Comparison of ENCODE assay signal across 8 cellular contexts in the genomic region with DNA sequence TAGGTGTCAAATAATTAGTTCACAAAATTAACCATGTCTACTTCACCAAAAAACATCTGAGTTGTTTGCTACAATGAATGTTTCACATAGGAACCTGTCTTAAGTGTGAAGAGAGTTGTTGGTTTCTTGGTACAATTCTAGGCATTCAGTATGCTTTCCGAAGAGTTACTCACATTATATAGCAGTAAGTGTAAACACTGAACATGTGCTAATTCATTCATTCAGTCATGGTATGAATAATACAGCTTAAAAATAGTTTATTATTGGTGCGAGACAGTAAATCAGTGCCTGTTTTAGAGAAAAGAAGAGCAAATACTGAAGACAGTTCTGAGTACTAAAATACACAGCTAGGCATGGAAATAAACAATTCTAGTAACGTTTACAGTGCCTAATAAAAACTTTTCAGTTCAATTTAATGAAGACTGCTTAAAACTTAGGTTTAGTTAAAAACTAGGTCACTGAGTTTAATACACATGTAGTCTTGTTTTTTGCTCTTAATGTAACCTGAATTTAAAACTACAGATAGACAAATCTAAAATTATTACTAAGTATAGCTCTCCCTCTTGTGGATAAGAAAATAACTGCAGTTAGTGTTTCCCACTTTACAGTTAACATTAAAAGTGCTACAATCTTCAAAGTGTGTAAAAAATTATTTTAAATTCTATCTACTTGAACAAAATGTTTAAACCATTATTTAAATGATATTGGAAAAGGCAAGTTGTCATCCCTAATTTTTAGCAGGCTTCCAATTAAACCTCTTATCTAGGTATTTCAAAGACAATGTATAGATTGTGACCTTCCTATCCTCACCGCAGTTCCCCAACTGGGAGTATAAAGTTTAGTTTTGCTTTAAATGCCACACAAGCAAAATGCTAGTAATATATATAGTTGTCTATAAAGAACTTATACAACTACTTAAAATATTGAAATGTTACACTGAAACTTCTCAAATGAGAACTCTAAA. TPM values are rescaled to one million over a fixed set of nuclear protein-coding genes. Genes with fewer than 3 reads are reported as not detected.
A peak's percentile ranks its signal among the peaks of the same experiment; 100 is the strongest.
DNase-seq lines count a peak whose midpoint lies in the region; ATAC-seq and TF ChIP-seq lines count a peak whose summit lies in the region.

No MANE protein-coding gene starts in this region.

- H3K4me1 ChIP-seq in CD4-positive, alpha-beta memory T cell (ENCODE audit: insufficient read depth, low read length) = peaks cover 21% of the 10 kb centered on the region
- H3K4me1 ChIP-seq in OCI-LY7 (ENCODE audit: insufficient read depth, low read length, poor library complexity, severe bottlenecking) (no peaks in the 10 kb centered on the region), ovary (ENCODE audit: insufficient read depth) (no peaks in the 10 kb centered on the region)

- no peak for TF ChIP-seq POLR2A in ovary (IDR thresholded peaks at IDR 0.05)

- peaks cover 11 to 26% of the 10 kb centered on the region in 2 donors for H3K36me3 Mint-ChIP-seq in CD4-positive, alpha-beta memory T cell
- no peaks in the 10 kb centered on the region for H3K36me3 Mint-ChIP-seq in endothelial cell (ENCODE audit: low read depth, unreplicated experiment)

- DNase-seq in CD4-positive, alpha-beta memory T cell = peak in 4 of 5 donors; percentile 51 to 62 (median 53)
- DNase-seq in OCI-LY7 (ENCODE audit: low spot score) (peak; percentile 42), endothelial cell (ENCODE audit: low spot score) (no peak), ovary (no peak)
- DNase-seq in activated CD4-positive, CD25-positive, alpha-beta regulatory T cell treated with anti-CD3 and anti-CD28 coated beads, Interleukin-2, amount 50 U/mL, for 72 hours = no peak
- DNase-seq in stimulated activated CD8-positive, alpha-beta memory T cell treated with anti-CD3 and anti-CD28 coated beads, Interleukin-4, amount 100 ng/mL, for 48 hours = no peak
- no peak for DNase-seq in activated CD4-positive, alpha-beta T cell treated with anti-CD3 and anti-CD28 coated beads for 48 hours

- no peak for TF ChIP-seq EP300 in ovary (IDR thresholded peaks at IDR 0.05)

- no peaks in the 10 kb centered on the region for H3K9me3 ChIP-seq in CD4-positive, alpha-beta memory T cell (ENCODE audit: control insufficient read depth in 1 of 2, low read length in 2 of 2)
- H3K9me3 ChIP-seq in OCI-LY7 (ENCODE audit: low read length) = no peaks in the 10 kb centered on the region
- H3K9me3 ChIP-seq in ovary = no peaks in the 10 kb centered on the region

- no peaks in the 10 kb centered on the region for H3K36me3 ChIP-seq in CD4-positive, alpha-beta memory T cell (ENCODE audit: insufficient read depth, low read length)
- peaks cover 60% of the 10 kb centered on the region for H3K36me3 ChIP-seq in OCI-LY7 (ENCODE audit: insufficient read depth, low read length)
- H3K36me3 ChIP-seq in ovary = no peaks in the 10 kb centered on the region

- no peak overlapping the region for H3K27ac ChIP-seq in CD4-positive, alpha-beta memory T cell (ENCODE audit: low read depth, low read length)
- H3K27ac ChIP-seq in OCI-LY7 (ENCODE audit: low read depth, low read length, poor library complexity, severe bottlenecking) = no peak overlapping the region
- no peak overlapping the region for H3K27ac ChIP-seq in ovary

- H4K20me1 ChIP-seq in OCI-LY7 (ENCODE audit: insufficient read depth, low read length) = no peaks in the 10 kb centered on the region

- BruUV-seq in OCI-LY7 (replicated peaks; lab: Mats Ljungman, UMichigan) = no TSS peak

- CTCF ChIA-PET in CD4-positive, alpha-beta memory T cell (lab: Charles Lee; ENCODE audit: partially characterized antibody) = interaction anchor here (0.7 to 20.1 kb wide), 17 partner anchors 7 to 647 kb away, joined by 3 to 328 read pairs (median 4); a partner anchor contains a TSS
- CTCF ChIA-PET in OCI-LY7 (lab: Charles Lee; ENCODE audit: unreplicated experiment) = no interaction called here

- no peak overlapping the region for H3K4me3 Mint-ChIP-seq in CD4-positive, alpha-beta memory T cell
- H3K4me3 Mint-ChIP-seq in endothelial cell (ENCODE audit: unreplicated experiment) = no peak overlapping the region

- H3K27ac Mint-ChIP-seq in CD4-positive, alpha-beta memory T cell = peak overlapping the region in 2 of 7 donors; percentile 42 to 55
- H3K27ac Mint-ChIP-seq in endothelial cell (ENCODE audit: unreplicated experiment) = no peak overlapping the region

- no peak overlapping the region for H2AFZ ChIP-seq in OCI-LY7 (ENCODE audit: low read length)

- H3K9me2 ChIP-seq in OCI-LY7 (ENCODE audit: insufficient read depth, low read length) = no peaks in the 10 kb centered on the region

- POLR2A ChIA-PET in CD4-positive, alpha-beta memory T cell (lab: Charles Lee; ENCODE audit: partially characterized antibody) = interaction anchor here (1.4 to 5.6 kb wide), 5 partner anchors 14 to 616 kb away, joined by 4 to 36 read pairs (median 7); a partner anchor contains a TSS
- POLR2A ChIA-PET in OCI-LY7 (lab: Charles Lee) = interaction anchor here (1.0 to 1.9 kb wide), 3 partner anchors 9 to 619 kb away, joined by 3 to 7 read pairs (median 6); a partner anchor contains a TSS

- peak; percentile 91 for TF ChIP-seq CTCF in OCI-LY7 (conservative IDR thresholded peaks at IDR 0.05; ENCODE audit: low read length)
- TF ChIP-seq CTCF in endothelial cell (IDR thresholded peaks at IDR 0.05; ENCODE audit: unreplicated experiment) = peak; percentile 90
- peak; percentile 27 to 46 (median 30) for TF ChIP-seq CTCF in ovary (IDR thresholded peaks at IDR 0.05)

- no peaks in the 10 kb centered on the region for H3K79me2 ChIP-seq in OCI-LY7 (ENCODE audit: insufficient read depth, low read depth, low read length)

- no peaks in the 10 kb centered on the region for H3K9me3 Mint-ChIP-seq in CD4-positive, alpha-beta memory T cell
- no peaks in the 10 kb centered on the region for H3K9me3 Mint-ChIP-seq in endothelial cell (ENCODE audit: unreplicated experiment)

- H3K4me1 Mint-ChIP-seq in CD4-positive, alpha-beta memory T cell = peaks cover 12 to 27% (median 19%) of the 10 kb centered on the region in 4 donors
- no peaks in the 10 kb centered on the region for H3K4me1 Mint-ChIP-seq in endothelial cell (ENCODE audit: unreplicated experiment)

- intact Hi-C loops in CD4-positive, alpha-beta memory T cell (cut with micrococcal nuclease) = loop anchor here (1.0 to 5.0 kb wide), 7 partner anchors 11 to 1194 kb away; a partner anchor contains a TSS
- intact Hi-C loops in OCI-LY7 (cut with micrococcal nuclease; ENCODE audit: unreplicated experiment) = loop anchor here (5.0 kb wide), 1 partner anchor 616 kb away; no protein-coding TSS in a partner anchor
- intact Hi-C loops in ovary (cut with DNase I) = loop anchor here in 2 of 4 donors (5.0 to 10.0 kb wide), 2 partner anchors 614 to 616 kb away; no protein-coding TSS in a partner anchor

- H3K4me2 ChIP-seq in OCI-LY7 (ENCODE audit: low read length) = no peak overlapping the region

- H3K27me3 Mint-ChIP-seq in CD4-positive, alpha-beta memory T cell = no peaks in the 10 kb centered on the region
- H3K27me3 Mint-ChIP-seq in endothelial cell (ENCODE audit: unreplicated experiment) = no peaks in the 10 kb centered on the region

- peak; percentile 40 for ATAC-seq in GM21576 (IDR thresholded peaks at IDR 0.05; ENCODE audit: unreplicated experiment)

- H3K27me3 ChIP-seq in CD4-positive, alpha-beta memory T cell (ENCODE audit: insufficient read depth, low read length) = no peaks in the 10 kb centered on the region
- H3K27me3 ChIP-seq in ovary = no peaks in the 10 kb centered on the region

- 74 to 81% (median 76%) methylated on average over 4 of the region's 4 CpGs for WGBS in ovary, 3 donors

- no peak overlapping the region for H3K4me3 ChIP-seq in CD4-positive, alpha-beta memory T cell (ENCODE audit: low read length in 2 of 2)
- no peak overlapping the region for H3K4me3 ChIP-seq in OCI-LY7 (ENCODE audit: low read depth, low read length, poor library complexity, severe bottlenecking)
- no peak overlapping the region for H3K4me3 ChIP-seq in ovary

RNA-seq across cellular contexts. Expression of a gene that starts 20.1 kb away (rescaled TPM):
- 1 to 10 TPM in 1 of 2 experiments, under 1 TPM in 1; 0.61 to 1.5 TPM for total RNA-seq in CD4-positive, alpha-beta memory T cell
- polyA plus RNA-seq in CD4-positive, alpha-beta memory T cell = under 1 TPM; 0.59 to 0.91 TPM
- total RNA-seq in OCI-LY7 (2014; rRNA removed; shearing (Covaris generic)) = not detected in 2 replicates
- 0.31 and 0.32 TPM in 2 replicates for total RNA-seq in OCI-LY7 (2022)
- total RNA-seq in endothelial cell (ENCODE audit: unreplicated experiment) = 0.80 TPM
- 1 to 10 TPM; 1.3 to 2.7 (median 2.1) TPM for total RNA-seq in ovary
- polyA plus RNA-seq in ovary = 1 to 10 TPM; 1.4 to 1.6 TPM

RNA-seq across cellular contexts. Expression of a gene that starts 20.2 kb away (rescaled TPM):
- total RNA-seq in CD4-positive, alpha-beta memory T cell = 10 to 100 TPM; 40.3 to 44.5 TPM
- 10 to 100 TPM; 43.2 to 43.9 TPM for polyA plus RNA-seq in CD4-positive, alpha-beta memory T cell
- 16.1 and 16.4 TPM in 2 replicates for total RNA-seq in OCI-LY7 (2014; rRNA removed; shearing (Covaris generic))
- total RNA-seq in OCI-LY7 (2022) (41.5 and 45.0 TPM in 2 replicates), endothelial cell (ENCODE audit: unreplicated experiment) (50.2 TPM), ovary (10 to 100 TPM; 32.7 to 72.4 (median 49.5) TPM)
- polyA plus RNA-seq in ovary = 10 to 100 TPM; 26.3 to 56.2 TPM

Comparison
In these comparisons a context has a peak if more than half of its experiments do, and no peak if none do; other contexts are left out.
1. DNase-seq: peak in CD4-positive, alpha-beta memory T cell (4 of 5) and OCI-LY7 (single experiment); none in endothelial cell (single experiment), ovary (0 of 5), activated CD4-positive, CD25-positive, alpha-beta regulatory T cell treated with anti-CD3 and anti-CD28 coated beads, Interleukin-2, amount 50 U/mL, for 72 hours (single experiment), stimulated activated CD8-positive, alpha-beta memory T cell treated with anti-CD3 and anti-CD28 coated beads, Interleukin-4, amount 100 ng/mL, for 48 hours (single experiment) and activated CD4-positive, alpha-beta T cell treated with anti-CD3 and anti-CD28 coated beads for 48 hours (single experiment).
2. CTCF ChIP-seq: peak in every context shown above with its lines; median percentile 91 in OCI-LY7; 90 in endothelial cell; 30 in ovary.